15 cellular contexts compared by ENCODE assay signal in the genomic region with DNA sequence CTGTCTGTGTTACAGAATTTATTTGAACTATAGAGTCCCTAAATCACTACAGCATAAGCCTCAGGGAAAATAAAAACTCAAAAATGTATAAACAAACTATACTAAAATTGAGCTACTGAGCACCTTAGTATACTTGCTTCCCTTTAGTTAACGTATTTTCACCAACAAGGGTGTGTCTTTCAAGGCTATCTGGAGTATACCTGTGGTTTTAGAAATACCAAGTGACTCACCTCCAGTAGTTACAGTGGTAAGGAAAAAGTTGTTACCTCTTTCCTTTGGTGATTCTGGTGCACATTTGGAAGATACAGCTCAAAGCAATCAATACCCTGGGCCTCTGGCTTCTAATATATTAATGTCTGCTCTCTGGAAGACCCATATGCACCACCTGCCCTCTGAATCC.
DNase-seq lines count a peak whose midpoint lies in the region; ATAC-seq, FAIRE-seq and TF ChIP-seq lines count a peak whose summit lies in the region.
"Had no signal": no experiment of that assay in that cellular context is flagged by ENCODE, and none has a peak within 500 bp of the region (broad histone marks: within the 10 kb centered on the region; RNA-seq: fewer than 3 reads in every experiment).

No MANE protein-coding gene starts in this region.

- peaks cover 70% of the 10 kb centered on the region for H3K4me1 ChIP-seq in A549
- peaks cover 41 to 44% of the 10 kb centered on the region in 2 experiments for H3K4me1 ChIP-seq in HCT116 (ENCODE audit: control insufficient read depth in 1 of 2, insufficient read depth in 2 of 2, low read length in 2 of 2)
- H3K4me1 ChIP-seq in hepatocyte (ENCODE audit: insufficient read depth) = peaks cover 54% of the 10 kb centered on the region
- no peaks in the 10 kb centered on the region for H3K4me1 ChIP-seq in Karpas-422 (ENCODE audit: low read length)

- TF ChIP-seq POLR2A in A549 (IDR thresholded peaks at IDR 0.05; ENCODE audit: low read length) = no peak
- TF ChIP-seq POLR2A in HCT116 (IDR thresholded peaks at IDR 0.05; ENCODE audit: borderline replicate concordance, extremely low read depth, insufficient read depth, insufficient read length) = no peak

- RAD21 ChIA-PET in HCT116 (lab: Charles Lee; ENCODE audit: low non-redundant PET in 1 of 2, low total read pairs in 2 of 2, uncharacterized antibody in 2 of 2, unreplicated experiment in 2 of 2) = no interaction called here

- peak overlapping the region; percentile 61 for H3K4me2 ChIP-seq in A549
- peak overlapping the region; percentile 73 for H3K4me2 ChIP-seq in HCT116 (ENCODE audit: low read length)
- H3K4me2 ChIP-seq in hepatocyte = no peak overlapping the region
- no peak overlapping the region for H3K4me2 ChIP-seq in Karpas-422 (ENCODE audit: low read depth, low read length, poor library complexity, severe bottlenecking)

- H3K4me3 Mint-ChIP-seq in T-helper 17 cell = no peak overlapping the region
- H3K4me3 Mint-ChIP-seq: activated CD4-positive, alpha-beta T cell treated with anti-CD3 and anti-CD28 coated beads, Interleukin-2, amount 10 ng/mL, durations not matched to agents 7 days and 5 days; activated naive CD4-positive, alpha-beta T cell treated with anti-CD3 and anti-CD28 coated beads, Interleukin-2, amount 10 ng/mL, durations not matched to agents 7 days and 5 days had no signal

- H3K4me3 ChIP-seq in A549 (no peak overlapping the region), HCT116 (replicated peaks in 1 of 2; ENCODE audit: low read depth in 1 of 2, low read length in 2 of 2) (peak overlapping the region; percentile 4 to 37; a peak in 2 of 4 replicates), hepatocyte (no peak overlapping the region), Karpas-422 (ENCODE audit: low read length) (no peak overlapping the region)
- H3K4me3 ChIP-seq: HAP-1, stomach had no signal

- H3K36me3 ChIP-seq in HCT116 (ENCODE audit: control insufficient read depth in 1 of 2, insufficient read depth in 2 of 2, low read length in 2 of 2) (no peaks in the 10 kb centered on the region), hepatocyte (replicated peaks; ENCODE audit: insufficient read depth, low read depth) (no peaks in the 10 kb centered on the region), Karpas-422 (ENCODE audit: insufficient read depth, low read length) (no peaks in the 10 kb centered on the region)
- H3K36me3 ChIP-seq: HAP-1, stomach had no signal

- H2AFZ ChIP-seq in HCT116 (ENCODE audit: low read depth, low read length, poor library complexity, severe bottlenecking) (no peak overlapping the region), hepatocyte (no peak overlapping the region), Karpas-422 (ENCODE audit: low read length) (no peak overlapping the region)

- POLR2A ChIA-PET in A549 (lab: Yijun Ruan, JAX) = interaction anchor here (0.9 to 2.2 kb wide), 2 partner anchors 30 to 31 kb away, joined by 3 to 9 read pairs; no protein-coding TSS in a partner anchor
- POLR2A ChIA-PET in HCT116 (lab: Charles Lee) = no interaction called here

- no peak for TF ChIP-seq CTCF in A549 (IDR thresholded peaks at IDR 0.05)
- TF ChIP-seq CTCF in HCT116 (IDR thresholded peaks at IDR 0.05 in 2 of 3, conservative IDR thresholded peaks at IDR 0.05 in 1 of 3; ENCODE audit: borderline replicate concordance in 1 of 3, insufficient read depth in 1 of 3, low read depth in 2 of 3, low read length in 2 of 3) = no peak
- TF ChIP-seq CTCF in hepatocyte (IDR thresholded peaks at IDR 0.05; ENCODE audit: poor library complexity) = no peak

- H3K27ac Mint-ChIP-seq in T-helper 17 cell = no peak overlapping the region
- H3K27ac Mint-ChIP-seq: activated CD4-positive, alpha-beta T cell treated with anti-CD3 and anti-CD28 coated beads, Interleukin-2, amount 10 ng/mL, durations not matched to agents 7 days and 5 days; activated naive CD4-positive, alpha-beta T cell treated with anti-CD3 and anti-CD28 coated beads, Interleukin-2, amount 10 ng/mL, durations not matched to agents 7 days and 5 days had no signal

- peak overlapping the region; percentile 58 to 79 for H3K27ac ChIP-seq in A549
- peak overlapping the region; percentile 37; the same call in 1 of the 2 replicates for H3K27ac ChIP-seq in HCT116 (ENCODE audit: low read depth, low read length)
- H3K27ac ChIP-seq in hepatocyte = peak overlapping the region; percentile 77
- no peak overlapping the region for H3K27ac ChIP-seq in Karpas-422 (ENCODE audit: low read length)
- H3K27ac ChIP-seq: stomach had no signal

- 14% methylated on average over 1 of the region's 1 CpG for WGBS in A549 (ENCODE audit: missing lambda C conversion rate)
- WGBS in hepatocyte (ENCODE audit: low lambda C conversion rate, missing lambda C conversion rate) = 57% methylated on average over 1 of the region's 1 CpG

- DNase-seq in A549 (ENCODE audit: low read depth in 1 of 2, low spot score in 1 of 2) (no peak), HCT116 (ENCODE audit: low read depth, low spot score) (peak; percentile 73), T-helper 17 cell (no peak), hepatocyte (ENCODE audit: low spot score) (no peak), NOMO-1 (lab: John Stamatoyannopoulos, UW; ENCODE audit: unreplicated experiment in 2 of 2) (no peak), activated gamma-delta T cell (lab: John Stamatoyannopoulos, UW) (no peak), Karpas-422 (no peak)
- DNase-seq: activated CD4-positive, alpha-beta T cell treated with anti-CD3 and anti-CD28 coated beads, Interleukin-2, amount 10 ng/mL, durations not matched to agents 7 days and 5 days; activated naive CD4-positive, alpha-beta T cell treated with anti-CD3 and anti-CD28 coated beads, Interleukin-2, amount 10 ng/mL, durations not matched to agents 7 days and 5 days; NCI-H1436 treated with DMSO at 0.1 percent for 48 hours; retina; stimulated activated CD4-positive, alpha-beta T cell treated with anti-CD3 and anti-CD28 coated beads, Interleukin-4, amount 100 ng/mL, for 24 hours; stomach had no signal

- no peaks in the 10 kb centered on the region for H3K27me3 Mint-ChIP-seq in T-helper 17 cell
- H3K27me3 Mint-ChIP-seq: activated naive CD4-positive, alpha-beta T cell treated with anti-CD3 and anti-CD28 coated beads, Interleukin-2, amount 10 ng/mL, durations not matched to agents 7 days and 5 days had no signal

- no peaks in the 10 kb centered on the region; the same call in 1 of the 2 replicates for H3K27me3 ChIP-seq in HCT116 (ENCODE audit: insufficient read depth, low read length)
- no peaks in the 10 kb centered on the region for H3K27me3 ChIP-seq in hepatocyte
- no peaks in the 10 kb centered on the region for H3K27me3 ChIP-seq in Karpas-422 (ENCODE audit: low read length)
- H3K27me3 ChIP-seq: stomach had no signal

- no TSS peak for BruUV-seq in HCT116 (replicated peaks; lab: Mats Ljungman, UMichigan)

- CTCF ChIA-PET in A549 (lab: Yijun Ruan, JAX) (interaction anchor here (0.7 to 1.9 kb wide), 4 partner anchors 10 to 46 kb away, joined by 3 to 5 read pairs (median 3); no protein-coding TSS in a partner anchor), HCT116 (lab: Charles Lee) (no interaction called here)

- TF ChIP-seq RAD21 in A549 (conservative IDR thresholded peaks at IDR 0.05 in 1 of 2, IDR thresholded peaks at IDR 0.05 in 1 of 2) = no peak
- TF ChIP-seq RAD21 in HCT116 (IDR thresholded peaks at IDR 0.05; ENCODE audit: low read depth) = peak; percentile 22; the same call in 1 of the 2 replicates

- FAIRE-seq in A549 (lab: Jason Lieb, UNC) = peak; percentile 28

- H3K9ac ChIP-seq in HCT116 (ENCODE audit: low read length) = no peak overlapping the region
- no peak overlapping the region for H3K9ac ChIP-seq in Karpas-422 (ENCODE audit: low read length)

- H4K20me1 ChIP-seq in HCT116 (ENCODE audit: insufficient read depth) = no peaks in the 10 kb centered on the region
- H4K20me1 ChIP-seq in hepatocyte (ENCODE audit: insufficient read depth, poor library complexity, severe bottlenecking) = no peaks in the 10 kb centered on the region
- no peaks in the 10 kb centered on the region for H4K20me1 ChIP-seq in Karpas-422 (ENCODE audit: insufficient read depth, low read depth, low read length)

- peaks cover 24% of the 10 kb centered on the region for H3K4me1 Mint-ChIP-seq in T-helper 17 cell

- no peaks in the 10 kb centered on the region for H3K36me3 Mint-ChIP-seq in T-helper 17 cell (ENCODE audit: low read depth)

- peaks cover 11% of the 10 kb centered on the region; the same call in 2 of the 3 replicates for H3K9me3 ChIP-seq in A549
- H3K9me3 ChIP-seq in HCT116 (ENCODE audit: control insufficient read depth in 1 of 2, insufficient read depth in 1 of 2, low read depth in 1 of 2, low read length in 2 of 2) = no peaks in the 10 kb centered on the region
- H3K9me3 ChIP-seq in T-helper 17 cell (ENCODE audit: control insufficient read depth, low read length, poor library complexity, severe bottlenecking) = no peaks in the 10 kb centered on the region
- no peaks in the 10 kb centered on the region for H3K9me3 ChIP-seq in hepatocyte (ENCODE audit: low read depth)
- H3K9me3 ChIP-seq in Karpas-422 (ENCODE audit: low read length) = no peaks in the 10 kb centered on the region
- H3K9me3 ChIP-seq: HAP-1 had no signal

- H3K79me2 ChIP-seq in HCT116 (ENCODE audit: insufficient read depth, low read length) = no peaks in the 10 kb centered on the region
- H3K79me2 ChIP-seq in hepatocyte = no peaks in the 10 kb centered on the region
- H3K79me2 ChIP-seq in Karpas-422 (ENCODE audit: low read length) = no peaks in the 10 kb centered on the region

- intact Hi-C loops in HCT116 (cut with micrococcal nuclease) = no loop called here

- H3K9me2 ChIP-seq in HCT116 (ENCODE audit: insufficient read depth) = no peaks in the 10 kb centered on the region
- no peaks in the 10 kb centered on the region for H3K9me2 ChIP-seq in hepatocyte (replicated peaks; ENCODE audit: insufficient read depth)
- no peaks in the 10 kb centered on the region for H3K9me2 ChIP-seq in Karpas-422 (replicated peaks; ENCODE audit: insufficient read depth, low read length)

- ATAC-seq in A549 = peak in 1 of 2 experiments; percentile 12; a peak in 4 of 6 replicates
- peak; percentile 86 for ATAC-seq in HCT116
- peak; percentile 51 for ATAC-seq in T-helper 17 cell
- no peak for ATAC-seq in GM21367 (IDR thresholded peaks at IDR 0.05; ENCODE audit: unreplicated experiment)

- TF ChIP-seq EP300 in A549 (IDR thresholded peaks at IDR 0.05) = no peak

TF ChIP-seq in HCT116, 20 proteins besides CTCF, POLR2A, EP300 and RAD21:
- peak; percentile 90 for TF ChIP-seq FOSL1 (IDR thresholded peaks at IDR 0.05; ENCODE audit: low read depth)
- no peak for TF ChIP-seq EGR1 (IDR thresholded peaks at IDR 0.05; ENCODE audit: low read depth)
- TF ChIP-seq JUND (IDR thresholded peaks at IDR 0.05) = peak; percentile 86
- TF ChIP-seq YY1 (IDR thresholded peaks at IDR 0.05; ENCODE audit: extremely low read depth, insufficient replicate concordance, low read depth, low read length) = no peak
- 0 out of 2 replicates have a peak, but pooled peaks have one; percentile 43 for TF ChIP-seq SIN3A (IDR thresholded peaks at IDR 0.05; ENCODE audit: low read depth)
- no peak for TF ChIP-seq ELF1 (IDR thresholded peaks at IDR 0.05; ENCODE audit: borderline replicate concordance, low read depth)
- TF ChIP-seq CBX3 (IDR thresholded peaks at IDR 0.05; ENCODE audit: low read depth) = peak; percentile 78
- 0 out of 2 replicates have a peak, but pooled peaks have one; percentile 34 for TF ChIP-seq CEBPB (IDR thresholded peaks at IDR 0.05; ENCODE audit: low read depth)
- TF ChIP-seq SP1 (IDR thresholded peaks at IDR 0.05; ENCODE audit: low read depth) = peak; percentile 67; the same call in 1 of the 2 replicates

Comparison
In these comparisons a context has a peak if more than half of its experiments do, and no peak if none do; other contexts are left out.
1. H3K4me2 ChIP-seq: peak in A549 (single experiment) and HCT116 (single experiment); none in hepatocyte (single experiment) and Karpas-422 (single experiment).
2. H3K4me3 ChIP-seq: peak in HCT116 (2 of 2); none in A549 (single experiment), hepatocyte (single experiment) and Karpas-422 (single experiment).